Comparison of ENCODE assay signal across 34 cellular contexts in the genomic region with DNA sequence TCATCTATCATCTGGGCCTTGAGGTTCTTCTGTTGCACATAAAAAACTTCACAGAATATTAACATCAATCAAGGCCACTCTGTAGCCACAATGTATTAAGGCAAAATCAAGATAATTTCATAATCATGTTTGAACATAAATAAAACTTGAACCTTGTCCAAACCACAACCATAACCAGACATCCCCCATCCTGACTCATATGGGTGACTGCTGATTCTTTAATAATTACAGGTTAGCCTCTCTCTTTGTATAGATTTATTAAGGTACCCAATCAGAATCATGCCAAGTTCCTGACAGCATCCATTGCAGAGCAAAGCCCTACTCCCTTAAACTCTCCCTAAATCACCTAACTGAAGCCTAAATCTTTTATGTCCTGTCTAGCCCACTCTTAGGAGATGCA. TPM values are rescaled to one million over a fixed set of nuclear protein-coding genes. Genes with fewer than 3 reads are reported as not detected.
A peak's percentile ranks its signal among the peaks of the same experiment; 100 is the strongest.
DNase-seq lines count a peak whose midpoint lies in the region; ATAC-seq, FAIRE-seq and TF ChIP-seq lines count a peak whose summit lies in the region.
"Had no signal": no experiment of that assay in that cellular context is flagged by ENCODE, and none has a peak within 500 bp of the region (broad histone marks: within the 10 kb centered on the region; RNA-seq: fewer than 3 reads in every experiment).

No MANE protein-coding gene starts in this region.

- H3K4me1 ChIP-seq in endothelial cell of umbilical vein (ENCODE audit: control insufficient read depth, extremely low read depth, insufficient read depth, low read length) (peaks cover 24% of the 10 kb centered on the region), mesenchymal stem cell (ENCODE audit: control insufficient read depth, insufficient read depth, low read depth, low read length) (no peaks in the 10 kb centered on the region)
- H3K4me1 ChIP-seq: adrenal gland, gastroesophageal sphincter, psoas muscle, sigmoid colon, suprapubic skin had no signal

- H3K36me3 ChIP-seq in endothelial cell of umbilical vein (ENCODE audit: control insufficient read depth in 2 of 2, extremely low read depth in 1 of 2, insufficient read depth in 2 of 2, low read length in 2 of 2) (no peaks in the 10 kb centered on the region), mesenchymal stem cell (ENCODE audit: control insufficient read depth in 1 of 2, insufficient read depth in 2 of 2, low read depth in 1 of 2, low read length in 2 of 2) (no peaks in the 10 kb centered on the region)
- H3K36me3 ChIP-seq: adrenal gland, esophagus muscularis mucosa, gastroesophageal sphincter, MG63, neutrophil, sigmoid colon, suprapubic skin had no signal

- no peak overlapping the region for H2BK120ac ChIP-seq in mesenchymal stem cell (ENCODE audit: low read depth, low read length)

- H3K27me3 Mint-ChIP-seq in activated T-cell treated with anti-CD3 and anti-CD28 coated beads, Interleukin-2, amount 50 U/mL, for 4 hours (ENCODE audit: low read depth): no peaks in the 10 kb centered on the region
- H3K27me3 Mint-ChIP-seq: activated CD4-positive, alpha-beta T cell treated with anti-CD3 and anti-CD28 coated beads, Interleukin-2, amount 10 ng/mL, durations not matched to agents 7 days and 5 days; brain; CD4-positive, alpha-beta T cell had no signal

- H3K4me3 ChIP-seq in endothelial cell of umbilical vein (replicated peaks in 1 of 3; ENCODE audit: insufficient read depth in 1 of 3, low read depth in 1 of 3, low read length in 3 of 3): no peak overlapping the region
- H3K4me3 ChIP-seq in mesenchymal stem cell (ENCODE audit: insufficient read depth in 1 of 2, low read depth in 1 of 2, low read length in 2 of 2): no peak overlapping the region
- H3K4me3 ChIP-seq: adrenal gland, esophagus muscularis mucosa, gastroesophageal sphincter, MG63, psoas muscle, sigmoid colon, suprapubic skin had no signal

- H3K9ac ChIP-seq in endothelial cell of umbilical vein (replicated peaks; ENCODE audit: extremely low read depth, insufficient read depth, low read length) (no peak overlapping the region), mesenchymal stem cell (ENCODE audit: low read length) (no peak overlapping the region)
- H3K9ac ChIP-seq: SK-N-SH had no signal

- no peak overlapping the region for H4K91ac ChIP-seq in mesenchymal stem cell (ENCODE audit: low read length)

- intact Hi-C loops in endothelial cell of umbilical vein (cut with micrococcal nuclease): no loop called here

- no peaks in the 10 kb centered on the region for H4K20me1 ChIP-seq in endothelial cell of umbilical vein (replicated peaks; ENCODE audit: control insufficient read depth, extremely low read depth, insufficient read depth, low read length)

- dilution Hi-C loops in endothelial cell of umbilical vein (cut with MboI; ENCODE audit: extremely low pct_ligation_motif_present, low sequenced_read_pairs): no loop called here

- no peaks in the 10 kb centered on the region for H3K9me1 ChIP-seq in endothelial cell of umbilical vein (replicated peaks; ENCODE audit: control insufficient read depth, extremely low read depth, insufficient read depth, low read length)

- H3K4me1 Mint-ChIP-seq in activated T-cell treated with anti-CD3 and anti-CD28 coated beads, Interleukin-2, amount 50 U/mL, for 4 hours (ENCODE audit: low read depth): no peaks in the 10 kb centered on the region
- H3K4me1 Mint-ChIP-seq: activated CD4-positive, alpha-beta T cell treated with anti-CD3 and anti-CD28 coated beads, Interleukin-2, amount 10 ng/mL, durations not matched to agents 7 days and 5 days; brain; memory B cell had no signal

- H3K4me3 Mint-ChIP-seq in activated T-cell treated with anti-CD3 and anti-CD28 coated beads, Interleukin-2, amount 50 U/mL, for 4 hours: no peak overlapping the region
- H3K4me3 Mint-ChIP-seq: activated CD4-positive, alpha-beta T cell treated with anti-CD3 and anti-CD28 coated beads, Interleukin-2, amount 10 ng/mL, durations not matched to agents 7 days and 5 days; activated CD8-positive, alpha-beta memory T cell treated with anti-CD3 and anti-CD28 coated beads, Interleukin-2, amount 10 ng/mL, durations not matched to agents 7 days and 5 days; brain; CD4-positive, alpha-beta T cell; memory B cell; T-helper 2 cell treated with Interferon-gamma antibody and Interleukin-4, amounts not matched to agents 5 μg/mL and 100 μg/mL, for 36 hours had no signal

- BruUV-seq in endothelial cell of umbilical vein (replicated peaks; lab: Mats Ljungman, UMichigan): no TSS peak

- H3K36me3 Mint-ChIP-seq in activated T-cell treated with anti-CD3 and anti-CD28 coated beads, Interleukin-2, amount 50 U/mL, for 4 hours (ENCODE audit: insufficient read depth): no peaks in the 10 kb centered on the region
- H3K36me3 Mint-ChIP-seq: activated CD8-positive, alpha-beta memory T cell treated with anti-CD3 and anti-CD28 coated beads, Interleukin-2, amount 10 ng/mL, durations not matched to agents 7 days and 5 days; brain; memory B cell had no signal

- H2AFZ ChIP-seq in endothelial cell of umbilical vein (ENCODE audit: low read depth, low read length) (no peak overlapping the region), mesenchymal stem cell (ENCODE audit: low read depth, low read length) (no peak overlapping the region)

- H3K9me3 ChIP-seq in endothelial cell of umbilical vein (replicated peaks; ENCODE audit: control insufficient read depth, insufficient read depth, low read length) (no peaks in the 10 kb centered on the region), mesenchymal stem cell (ENCODE audit: control insufficient read depth, low read length) (no peaks in the 10 kb centered on the region)
- H3K9me3 ChIP-seq: adrenal gland, esophagus muscularis mucosa, gastroesophageal sphincter, MG63, neutrophil, psoas muscle, sigmoid colon, SK-N-SH, suprapubic skin had no signal

- H2AK5ac ChIP-seq in mesenchymal stem cell (ENCODE audit: low read length, severe bottlenecking): no peak overlapping the region

- H3K27ac ChIP-seq in endothelial cell of umbilical vein (ENCODE audit: insufficient read depth, low read depth, low read length): no peak overlapping the region
- H3K27ac ChIP-seq in mesenchymal stem cell (ENCODE audit: low read length, poor library complexity, severe bottlenecking): no peak overlapping the region
- H3K27ac ChIP-seq: 22Rv1, adrenal gland, esophagus muscularis mucosa, gastroesophageal sphincter, neutrophil, psoas muscle, sigmoid colon, suprapubic skin had no signal

- peak overlapping the region; percentile 36 for H4K8ac ChIP-seq in mesenchymal stem cell (ENCODE audit: low read length)

- FAIRE-seq in endothelial cell of umbilical vein (lab: Jason Lieb, UNC): peak; percentile 71
- FAIRE-seq: colon, H54 had no signal

- POLR2A ChIA-PET in endothelial cell of umbilical vein (lab: Charles Lee): no interaction called here

- H3K79me2 ChIP-seq in endothelial cell of umbilical vein (ENCODE audit: control insufficient read depth, insufficient read depth, low read length): no peaks in the 10 kb centered on the region

- no peaks in the 10 kb centered on the region for H3K9me3 Mint-ChIP-seq in activated T-cell treated with anti-CD3 and anti-CD28 coated beads, Interleukin-2, amount 50 U/mL, for 4 hours
- H3K9me3 Mint-ChIP-seq: activated CD4-positive, alpha-beta T cell treated with anti-CD3 and anti-CD28 coated beads, Interleukin-2, amount 10 ng/mL, durations not matched to agents 7 days and 5 days; brain; CD4-positive, alpha-beta T cell; memory B cell; T-helper 2 cell treated with Interferon-gamma antibody and Interleukin-4, amounts not matched to agents 5 μg/mL and 100 μg/mL, for 36 hours had no signal

- no peak overlapping the region for H2BK15ac ChIP-seq in mesenchymal stem cell (ENCODE audit: low read depth, poor library complexity, severe bottlenecking)

- H2BK5ac ChIP-seq in mesenchymal stem cell (ENCODE audit: low read depth, low read length, poor library complexity, severe bottlenecking): no peak overlapping the region

- ATAC-seq in GM21576 (IDR thresholded peaks at IDR 0.05; ENCODE audit: unreplicated experiment): no peak
- no peak for ATAC-seq in activated T-cell treated with anti-CD3 and anti-CD28 coated beads, Interleukin-2, amount 50 U/mL, for 4 hours
- ATAC-seq: activated CD8-positive, alpha-beta memory T cell treated with anti-CD3 and anti-CD28 coated beads, Interleukin-2, amount 10 ng/mL, durations not matched to agents 7 days and 5 days; gastroesophageal sphincter; psoas muscle had no signal

- H3K27me3 ChIP-seq in endothelial cell of umbilical vein (ENCODE audit: control insufficient read depth in 2 of 2, insufficient read depth in 2 of 2, low read length in 2 of 2) (no peaks in the 10 kb centered on the region), mesenchymal stem cell (ENCODE audit: control insufficient read depth in 1 of 2, insufficient read depth in 1 of 2, low read length in 2 of 2) (no peaks in the 10 kb centered on the region)
- H3K27me3 ChIP-seq: adrenal gland, esophagus muscularis mucosa, gastroesophageal sphincter, MG63, neutrophil, sigmoid colon, suprapubic skin had no signal

- no peak for TF ChIP-seq POLR2A in endothelial cell of umbilical vein (IDR thresholded peaks at IDR 0.05; ENCODE audit: low read depth, low read length)

- H3K23ac ChIP-seq in mesenchymal stem cell (ENCODE audit: low read length in 2 of 2): no peak overlapping the region

- H3K14ac ChIP-seq in mesenchymal stem cell (ENCODE audit: low read length in 2 of 2): no peak overlapping the region

- no peak for TF ChIP-seq CTCF in endothelial cell of umbilical vein (IDR thresholded peaks at IDR 0.05; ENCODE audit: extremely low read depth in 1 of 2, insufficient read depth in 1 of 2, low read depth in 1 of 2, low read length in 2 of 2)

- CTCF ChIA-PET in endothelial cell of umbilical vein (lab: Charles Lee): interaction anchor here (1.6 kb wide), 2 partner anchors 14 to 17 kb away, joined by 4 to 9 read pairs; a partner anchor contains a TSS

- H2BK12ac ChIP-seq in mesenchymal stem cell (ENCODE audit: low read length in 2 of 2): peak overlapping the region in 1 of 2 experiments; percentile 21

- H3K18ac ChIP-seq in mesenchymal stem cell (ENCODE audit: low read depth in 1 of 2, low read length in 2 of 2): no peak overlapping the region

- H3K4me2 ChIP-seq in endothelial cell of umbilical vein (ENCODE audit: insufficient read depth, low read length): no peak overlapping the region
- no peak overlapping the region for H3K4me2 ChIP-seq in mesenchymal stem cell (ENCODE audit: low read length, poor library complexity, severe bottlenecking)
- H3K4me2 ChIP-seq: SK-N-SH had no signal

- DNase-seq in DMS79 treated with DMSO at 0.1 percent for 48 hours (lab: John Stamatoyannopoulos, UW) (peak; percentile 9), DMS79 (lab: John Stamatoyannopoulos, UW) (no peak), OCI-M1 (lab: John Stamatoyannopoulos, UW) (peak; percentile 40), endothelial cell of umbilical vein (ENCODE audit: low read depth, low spot score) (peak; percentile 16), mesenchymal stem cell (no peak)
- no peak for DNase-seq in activated T-cell treated with anti-CD3 and anti-CD28 coated beads, Interleukin-2, amount 50 U/mL, for 4 hours
- no peak for DNase-seq in activated T-cell treated with anti-CD3 and anti-CD28 coated beads, Interleukin-2, amount 50 U/mL, for 48 hours
- DNase-seq: activated CD4-positive, alpha-beta T cell treated with anti-CD3 and anti-CD28 coated beads, Interleukin-2, amount 10 ng/mL, durations not matched to agents 7 days and 5 days; activated CD8-positive, alpha-beta memory T cell treated with anti-CD3 and anti-CD28 coated beads, Interleukin-2, amount 10 ng/mL, durations not matched to agents 7 days and 5 days; activated naive CD4-positive, alpha-beta T cell treated with Interleukin-2 at 50 U/mL for 16 hours; adrenal gland; CD4-positive, alpha-beta T cell; effector CD8-positive, alpha-beta T cell; hippocampal formation; MG63; NCI-H1436 treated with DMSO at 0.1 percent for 48 hours; NCI-H446; NCI-H774; psoas muscle; sigmoid colon; SK-N-SH; stimulated activated naive CD4-positive, alpha-beta T cell had no signal

- H3K4ac ChIP-seq in mesenchymal stem cell (ENCODE audit: low read depth in 1 of 2, low read length in 2 of 2): no peak overlapping the region

- no peaks in the 10 kb centered on the region for H3K79me1 ChIP-seq in mesenchymal stem cell (replicated peaks; ENCODE audit: low read length, poor library complexity, severe bottlenecking)

RNA-seq across cellular contexts. Expression of a gene that starts 16.7 kb away (rescaled TPM):
- total RNA-seq in endothelial cell of umbilical vein: 0.46 and 0.55 TPM in 2 replicates
- 0.11 and 0.17 TPM in 2 replicates for polyA plus RNA-seq in endothelial cell of umbilical vein
- polyA plus RNA-seq in endothelial cell of umbilical vein (2011; cell fraction: cytosol; rRNA removed): 0.18 and 0.23 TPM in 2 replicates
- 0.29 and 0.58 TPM in 2 replicates for polyA plus RNA-seq in endothelial cell of umbilical vein (2011; cell fraction: nucleus; rRNA removed)
- 0.13 and 0.27 TPM in 2 replicates for polyA plus RNA-seq in endothelial cell of umbilical vein (2012)
- 1.2 TPM in 1 of 2 replicates, not detected in the other for polyA minus RNA-seq in endothelial cell of umbilical vein
- polyA minus RNA-seq in endothelial cell of umbilical vein (2011; cell fraction: cytosol; rRNA and poly(A)+ RNA removed): 3.5 TPM
- 0.48 TPM in 1 of 2 replicates, not detected in the other for polyA minus RNA-seq in endothelial cell of umbilical vein (2011; cell fraction: nucleus; rRNA and poly(A)+ RNA removed)
- polyA plus RNA-seq in mesenchymal stem cell (2013, experiment 1 of 2): 9.6 TPM
- 10.5 TPM for polyA plus RNA-seq in mesenchymal stem cell (2013, experiment 2 of 2)
- total RNA-seq in activated T-cell treated with anti-CD3 and anti-CD28 coated beads, Interleukin-2, amount 50 U/mL, for 4 hours: under 1 TPM; 0.73 to 0.92 (median 0.79) TPM
- total RNA-seq: myocyte had no signal
- polyA plus RNA-seq: SK-N-SH had no signal

Comparison
In these comparisons a context has a peak if more than half of its experiments do, and no peak if none do; other contexts are left out.
1. DNase-seq: peak in DMS79 treated with DMSO at 0.1 percent for 48 hours (single experiment), OCI-M1 (single experiment) and endothelial cell of umbilical vein (single experiment); none in DMS79 (single experiment), mesenchymal stem cell (single experiment), activated T-cell treated with anti-CD3 and anti-CD28 coated beads, Interleukin-2, amount 50 U/mL, for 4 hours (single experiment) and activated T-cell treated with anti-CD3 and anti-CD28 coated beads, Interleukin-2, amount 50 U/mL, for 48 hours (0 of 2).